In the genomic region with DNA sequence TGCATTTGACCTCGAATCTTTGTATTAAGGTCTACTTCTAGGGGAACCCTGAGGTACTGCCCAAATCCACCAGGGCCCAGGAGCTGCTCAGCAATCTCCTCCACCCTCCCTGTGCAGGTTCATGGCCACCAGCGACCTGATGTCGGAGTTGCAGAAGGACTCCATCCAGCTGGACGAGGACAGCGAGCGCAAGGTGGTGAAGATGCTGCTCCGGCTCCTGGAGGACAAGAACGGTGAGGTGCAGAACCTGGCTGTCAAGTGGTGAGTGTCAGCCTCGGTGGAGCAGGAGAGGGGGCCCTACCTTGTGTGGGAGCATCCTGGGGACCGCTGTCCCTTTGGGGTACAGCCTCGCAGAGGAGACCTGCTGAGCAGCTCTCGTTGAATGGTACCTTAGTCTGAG, we compare ENCODE assay signal across 8 cellular contexts. TPM values are rescaled to one million over a fixed set of nuclear protein-coding genes. Genes with fewer than 3 reads are reported as not detected.
"Had no signal": no experiment of that assay in that cellular context is flagged by ENCODE, and none has a peak within 500 bp of the region (broad histone marks: within the 10 kb centered on the region; RNA-seq: fewer than 3 reads in every experiment).

No MANE protein-coding gene starts in this region.

- DNase-seq: H9, HCEC 1CT had no signal

- H3K27ac Mint-ChIP-seq: GM23338, H9, IgD-negative memory B cell had no signal

- H3K4me3 Mint-ChIP-seq: GM23338, H9, IgD-negative memory B cell had no signal

- ATAC-seq: GM23338, HepG2 had no signal

- H3K4me3 ChIP-seq: GM23338 had no signal

- H3K27ac ChIP-seq: HL-60 had no signal

- H3K36me3 Mint-ChIP-seq: IgD-negative memory B cell had no signal

- H3K9me3 Mint-ChIP-seq: GM23338, H9, IgD-negative memory B cell had no signal

RNA-seq across cellular contexts. Expression of a gene that starts 6.9 kb away (rescaled TPM):
- total RNA-seq: HepG2 had no signal

RNA-seq across cellular contexts. Expression of a gene that starts 44.3 kb away (rescaled TPM):
- total RNA-seq: H1, H9, HepG2, HT1080 had no signal
